In the genomic region with DNA sequence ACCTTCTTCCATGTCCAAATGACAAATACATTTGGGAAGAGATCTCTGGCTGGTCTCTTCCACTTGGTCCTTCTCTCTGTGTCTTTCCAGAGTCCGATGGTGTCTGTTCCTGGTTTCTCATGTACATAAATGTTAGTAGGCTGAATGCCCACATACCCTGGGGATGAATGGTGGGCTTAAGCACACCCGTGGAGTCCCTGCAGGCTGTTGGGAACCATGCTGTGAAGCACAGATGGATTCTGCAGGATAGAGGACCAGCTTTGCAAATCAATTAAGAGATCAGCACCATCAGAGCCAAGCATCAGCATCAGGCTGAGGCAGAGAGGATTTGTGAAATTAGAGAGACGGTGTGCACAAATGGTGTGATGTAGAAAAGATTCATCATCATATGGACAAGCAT, we compare ENCODE assay signal across 25 cellular contexts.
"Had no signal": no experiment of that assay in that cellular context is flagged by ENCODE, and none has a peak within 500 bp of the region (broad histone marks: within the 10 kb centered on the region; RNA-seq: fewer than 3 reads in every experiment).

No MANE protein-coding gene starts in this region.

- H3K4me1 ChIP-seq: SJSA1 had no signal

- H3K27me3 ChIP-seq: brain microvascular endothelial cell, SJSA1 had no signal

- H3K4me3 Mint-ChIP-seq: activated B cell treated with CpG ODN at 0.5 μM for 24 hours; activated CD4-positive, alpha-beta T cell treated with anti-CD3 and anti-CD28 coated beads, Interleukin-2, amount 10 ng/mL, durations not matched to agents 24 days and 14 days; activated CD8-positive, alpha-beta memory T cell treated with anti-CD3 and anti-CD28 coated beads, Interleukin-2, amount 10 ng/mL, durations not matched to agents 7 days and 5 days; activated naive CD4-positive, alpha-beta T cell treated with anti-CD3 and anti-CD28 coated beads, Interleukin-2, amount 50 U/mL, for 24 hours; activated naive CD8-positive, alpha-beta T cell treated with anti-CD3 and anti-CD28 coated beads, Interleukin-2, amount 50 U/mL, for 24 hours; activated T-cell treated with anti-CD3 and anti-CD28 coated beads, Interleukin-2, amount 50 U/mL, for 24 hours; activated T-helper 1 cell treated with anti-CD3 and anti-CD28 coated beads, Interleukin-12 subunit alpha, Interleukin-12 subunit beta, Interleukin-2, Interleukin-4 antibody, amounts not matched to agents 30 ng/mL and 10 ng/mL and 1 ng/mL, durations not matched to agents 14 hours and 24 hours and 36 hours; T-helper 2 cell treated with Interferon-gamma antibody and Interleukin-4, amounts not matched to agents 5 μg/mL and 100 μg/mL, for 36 hours had no signal

- DNase-seq: activated B cell treated with CpG ODN at 0.5 μM for 24 hours; activated CD4-positive, alpha-beta T cell treated with anti-CD3 and anti-CD28 coated beads for 1 hour; activated CD4-positive, alpha-beta T cell treated with anti-CD3 and anti-CD28 coated beads, Interleukin-2, amount 10 ng/mL, durations not matched to agents 24 days and 14 days; activated CD4-positive, alpha-beta T cell treated with anti-CD3 and anti-CD28 coated beads, Interleukin-2, amount 50 U/mL, for 48 hours; activated CD8-positive, alpha-beta memory T cell treated with anti-CD3 and anti-CD28 coated beads, Interleukin-2, amount 10 ng/mL, durations not matched to agents 7 days and 5 days; activated effector memory CD4-positive, alpha-beta T cell treated with Interleukin-2 at 50 U/mL for 16 hours; activated naive CD4-positive, alpha-beta T cell; activated naive CD8-positive, alpha-beta T cell treated with anti-CD3 and anti-CD28 coated beads, Interleukin-2, amount 50 U/mL, for 24 hours; activated T-cell treated with anti-CD3 and anti-CD28 coated beads, Interleukin-2, amount 50 U/mL, for 24 hours; amniotic stem cell; brain microvascular endothelial cell; cerebellar nuclear complex; NCI-H1092; NCI-H187 treated with DMSO at 0.1 percent for 48 hours; SHP77; SW 1271 had no signal

- H3K27ac Mint-ChIP-seq: activated B cell treated with CpG ODN at 0.5 μM for 24 hours; activated CD4-positive, alpha-beta T cell treated with anti-CD3 and anti-CD28 coated beads, Interleukin-2, amount 10 ng/mL, durations not matched to agents 24 days and 14 days; activated CD8-positive, alpha-beta memory T cell treated with anti-CD3 and anti-CD28 coated beads, Interleukin-2, amount 10 ng/mL, durations not matched to agents 7 days and 5 days; activated naive CD4-positive, alpha-beta T cell treated with anti-CD3 and anti-CD28 coated beads, Interleukin-2, amount 50 U/mL, for 24 hours; activated naive CD8-positive, alpha-beta T cell treated with anti-CD3 and anti-CD28 coated beads, Interleukin-2, amount 50 U/mL, for 24 hours; activated T-cell treated with anti-CD3 and anti-CD28 coated beads, Interleukin-2, amount 50 U/mL, for 24 hours; activated T-helper 1 cell treated with anti-CD3 and anti-CD28 coated beads, Interleukin-12 subunit alpha, Interleukin-12 subunit beta, Interleukin-2, Interleukin-4 antibody, amounts not matched to agents 30 ng/mL and 10 ng/mL and 1 ng/mL, durations not matched to agents 14 hours and 24 hours and 36 hours; T-helper 2 cell treated with Interferon-gamma antibody and Interleukin-4, amounts not matched to agents 5 μg/mL and 100 μg/mL, for 36 hours had no signal

- H3K27ac ChIP-seq: brain microvascular endothelial cell, SJSA1 had no signal

- H3K9me3 ChIP-seq: SJSA1 had no signal

- H3K9me3 Mint-ChIP-seq: activated B cell treated with CpG ODN at 0.5 μM for 24 hours; activated CD4-positive, alpha-beta T cell treated with anti-CD3 and anti-CD28 coated beads, Interleukin-2, amount 10 ng/mL, durations not matched to agents 24 days and 14 days; activated naive CD4-positive, alpha-beta T cell treated with anti-CD3 and anti-CD28 coated beads, Interleukin-2, amount 50 U/mL, for 24 hours; activated naive CD8-positive, alpha-beta T cell treated with anti-CD3 and anti-CD28 coated beads, Interleukin-2, amount 50 U/mL, for 24 hours; activated T-cell treated with anti-CD3 and anti-CD28 coated beads, Interleukin-2, amount 50 U/mL, for 24 hours; activated T-helper 1 cell treated with anti-CD3 and anti-CD28 coated beads, Interleukin-12 subunit alpha, Interleukin-12 subunit beta, Interleukin-2, Interleukin-4 antibody, amounts not matched to agents 30 ng/mL and 10 ng/mL and 1 ng/mL, durations not matched to agents 14 hours and 24 hours and 36 hours; T-helper 2 cell treated with Interferon-gamma antibody and Interleukin-4, amounts not matched to agents 5 μg/mL and 100 μg/mL, for 36 hours had no signal

- H3K36me3 Mint-ChIP-seq: activated CD8-positive, alpha-beta memory T cell treated with anti-CD3 and anti-CD28 coated beads, Interleukin-2, amount 10 ng/mL, durations not matched to agents 7 days and 5 days; activated naive CD4-positive, alpha-beta T cell treated with anti-CD3 and anti-CD28 coated beads, Interleukin-2, amount 50 U/mL, for 24 hours had no signal

- FAIRE-seq: astrocyte, colon, RCC 7860 had no signal

- H3K36me3 ChIP-seq: brain microvascular endothelial cell, SJSA1 had no signal

- ATAC-seq: activated CD8-positive, alpha-beta memory T cell treated with anti-CD3 and anti-CD28 coated beads, Interleukin-2, amount 10 ng/mL, durations not matched to agents 7 days and 5 days; activated naive CD8-positive, alpha-beta T cell treated with anti-CD3 and anti-CD28 coated beads, Interleukin-2, amount 50 U/mL, for 24 hours; PC-3; SK-N-SH treated with all-trans-retinoic acid at 6 μM for 48 hours had no signal

- H3K4me1 Mint-ChIP-seq: activated B cell treated with CpG ODN at 0.5 μM for 24 hours; activated CD4-positive, alpha-beta T cell treated with anti-CD3 and anti-CD28 coated beads, Interleukin-2, amount 10 ng/mL, durations not matched to agents 24 days and 14 days; activated CD8-positive, alpha-beta memory T cell treated with anti-CD3 and anti-CD28 coated beads, Interleukin-2, amount 10 ng/mL, durations not matched to agents 7 days and 5 days; activated naive CD4-positive, alpha-beta T cell treated with anti-CD3 and anti-CD28 coated beads, Interleukin-2, amount 50 U/mL, for 24 hours; activated naive CD8-positive, alpha-beta T cell treated with anti-CD3 and anti-CD28 coated beads, Interleukin-2, amount 50 U/mL, for 24 hours had no signal

- H3K4me3 ChIP-seq: SJSA1 had no signal
